ENCODE assay signal across 31 cellular contexts in the genomic region with DNA sequence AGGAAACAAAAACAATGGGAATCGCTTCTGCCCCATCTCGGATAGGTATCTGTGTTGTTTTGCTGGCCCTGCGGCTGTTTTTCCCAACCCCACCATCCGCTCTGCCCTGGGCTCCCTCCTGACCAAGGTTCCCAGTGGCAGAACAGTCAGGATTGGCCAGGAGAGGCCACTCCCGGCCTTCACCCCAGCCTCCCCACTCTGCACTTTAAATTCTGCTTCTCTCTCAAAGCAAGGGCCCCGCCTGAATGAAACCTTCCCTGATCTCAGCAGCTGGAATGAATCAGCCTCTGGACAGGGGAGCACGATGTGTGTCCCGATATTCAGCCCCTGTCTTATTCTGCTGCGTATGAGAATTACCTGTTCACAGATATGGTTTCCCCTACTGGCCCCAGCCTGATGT. TPM values are rescaled to one million over a fixed set of nuclear protein-coding genes. Genes with fewer than 3 reads are reported as not detected.
"Had no signal": no experiment of that assay in that cellular context is flagged by ENCODE, and none has a peak within 500 bp of the region (broad histone marks: within the 10 kb centered on the region; RNA-seq: fewer than 3 reads in every experiment).

No MANE protein-coding gene starts in this region.

- H3K4me1 ChIP-seq: ascending aorta had no signal

- H3K4me3 Mint-ChIP-seq: activated CD4-positive, alpha-beta T cell treated with anti-CD3 and anti-CD28 coated beads for 36 hours; activated CD4-positive, alpha-beta T cell treated with anti-CD3 and anti-CD28 coated beads, Interleukin-2, amount 10 ng/mL, durations not matched to agents 7 days and 5 days; activated CD8-positive, alpha-beta T cell treated with anti-CD3 and anti-CD28 coated beads, Interleukin-2, amount 10 ng/mL, durations not matched to agents 7 days and 5 days; activated naive CD4-positive, alpha-beta T cell treated with anti-CD3 and anti-CD28 coated beads, Interleukin-2, amount 50 U/mL, for 24 hours; activated naive CD8-positive, alpha-beta T cell treated with anti-CD3 and anti-CD28 coated beads, Interleukin-2, amount 10 ng/mL, durations not matched to agents 7 days and 5 days; activated T-cell treated with anti-CD3 and anti-CD28 coated beads, Interleukin-2, amount 50 U/mL, for 24 hours had no signal

- H3K27ac ChIP-seq: ascending aorta, cardiac muscle cell, WERI-Rb-1 had no signal

- DNase-seq: activated CD4-positive, alpha-beta T cell treated with anti-CD3 and anti-CD28 coated beads for 36 hours; activated CD4-positive, alpha-beta T cell treated with anti-CD3 and anti-CD28 coated beads, Interleukin-2, amount 10 ng/mL, durations not matched to agents 7 days and 5 days; activated CD4-positive, alpha-beta T cell treated with anti-CD3 and anti-CD28 coated beads, Interleukin-2, amount 50 U/mL, for 48 hours; activated CD8-positive, alpha-beta T cell treated with anti-CD3 and anti-CD28 coated beads, Interleukin-2, amount 10 ng/mL, durations not matched to agents 7 days and 5 days; activated gamma-delta T cell; activated naive CD4-positive, alpha-beta T cell treated with Interleukin-2 at 50 U/mL for 16 hours; activated naive CD8-positive, alpha-beta T cell treated with anti-CD3 and anti-CD28 coated beads, Interleukin-2, amount 10 ng/mL, durations not matched to agents 7 days and 5 days; activated T-cell treated with anti-CD3 and anti-CD28 coated beads, Interleukin-2, amount 50 U/mL, for 24 hours; amygdala; KG1; MM.1S; MV-4-11; NCI-H1092; NCI-H1436 treated with DMSO at 0.1 percent for 48 hours; NCI-H1694 treated with DMSO at 0.1 percent for 48 hours; NCI-H2029; NCI-H510A; NCI-H526; NCI-H748 treated with DMSO at 0.1 percent for 48 hours; NK-92 treated with Interleukin-12 subunit alpha and Interleukin-12 subunit beta, amount 100 ng/mL, for 24 hours; Right ventricle myocardium superior; SW 1271; T-helper 1 cell; T-helper 2 cell; T-helper 9 cell; WERI-Rb-1 had no signal

- H3K27me3 ChIP-seq: ascending aorta, cardiac muscle cell had no signal

- ATAC-seq: activated CD4-positive, alpha-beta T cell treated with anti-CD3 and anti-CD28 coated beads for 36 hours; activated CD4-positive, CD25-positive, alpha-beta regulatory T cell treated with anti-CD3 and anti-CD28 coated beads, Interleukin-2, amount 50 U/mL, for 24 hours; activated CD8-positive, alpha-beta T cell treated with anti-CD3 and anti-CD28 coated beads, Interleukin-2, amount 10 ng/mL, durations not matched to agents 7 days and 5 days had no signal

- H3K9me3 Mint-ChIP-seq: activated CD4-positive, alpha-beta T cell treated with anti-CD3 and anti-CD28 coated beads, Interleukin-2, amount 10 ng/mL, durations not matched to agents 7 days and 5 days; activated naive CD4-positive, alpha-beta T cell treated with anti-CD3 and anti-CD28 coated beads, Interleukin-2, amount 50 U/mL, for 24 hours; activated naive CD8-positive, alpha-beta T cell treated with anti-CD3 and anti-CD28 coated beads, Interleukin-2, amount 10 ng/mL, durations not matched to agents 7 days and 5 days; activated T-cell treated with anti-CD3 and anti-CD28 coated beads, Interleukin-2, amount 50 U/mL, for 24 hours; activated T-helper 2 cell treated with anti-CD3 and anti-CD28 coated beads, Interferon-gamma antibody, Interleukin-2, Interleukin-4, amounts not matched to agents 10 μg/mL and 5 μg/mL and 100 μg/mL, durations not matched to agents 14 hours and 24 hours and 36 hours had no signal

- H3K4me3 ChIP-seq: ascending aorta, cardiac muscle cell had no signal

- H3K36me3 ChIP-seq: ascending aorta, cardiac muscle cell, WERI-Rb-1 had no signal

- H3K27ac Mint-ChIP-seq: activated CD4-positive, alpha-beta T cell treated with anti-CD3 and anti-CD28 coated beads for 36 hours; activated CD4-positive, alpha-beta T cell treated with anti-CD3 and anti-CD28 coated beads, Interleukin-2, amount 10 ng/mL, durations not matched to agents 7 days and 5 days; activated CD8-positive, alpha-beta T cell treated with anti-CD3 and anti-CD28 coated beads, Interleukin-2, amount 10 ng/mL, durations not matched to agents 7 days and 5 days; activated naive CD4-positive, alpha-beta T cell treated with anti-CD3 and anti-CD28 coated beads, Interleukin-2, amount 50 U/mL, for 24 hours; activated naive CD8-positive, alpha-beta T cell treated with anti-CD3 and anti-CD28 coated beads, Interleukin-2, amount 10 ng/mL, durations not matched to agents 7 days and 5 days; activated T-cell treated with anti-CD3 and anti-CD28 coated beads, Interleukin-2, amount 50 U/mL, for 24 hours; activated T-helper 2 cell treated with anti-CD3 and anti-CD28 coated beads, Interferon-gamma antibody, Interleukin-2, Interleukin-4, amounts not matched to agents 10 μg/mL and 5 μg/mL and 100 μg/mL, durations not matched to agents 14 hours and 24 hours and 36 hours had no signal

- H3K36me3 Mint-ChIP-seq: activated naive CD4-positive, alpha-beta T cell treated with anti-CD3 and anti-CD28 coated beads, Interleukin-2, amount 50 U/mL, for 24 hours; activated naive CD8-positive, alpha-beta T cell treated with anti-CD3 and anti-CD28 coated beads, Interleukin-2, amount 10 ng/mL, durations not matched to agents 7 days and 5 days had no signal

- H3K4me1 Mint-ChIP-seq: activated CD4-positive, alpha-beta T cell treated with anti-CD3 and anti-CD28 coated beads for 36 hours; activated CD4-positive, alpha-beta T cell treated with anti-CD3 and anti-CD28 coated beads, Interleukin-2, amount 10 ng/mL, durations not matched to agents 7 days and 5 days; activated naive CD4-positive, alpha-beta T cell treated with anti-CD3 and anti-CD28 coated beads, Interleukin-2, amount 50 U/mL, for 24 hours had no signal

- H3K9me3 ChIP-seq: ascending aorta had no signal

RNA-seq across cellular contexts. Expression of a gene that starts 41.6 kb away (rescaled TPM):
- total RNA-seq: activated CD4-positive, alpha-beta T cell treated with anti-CD3 and anti-CD28 coated beads for 36 hours; activated CD4-positive, alpha-beta T cell treated with anti-CD3 and anti-CD28 coated beads, Interleukin-2, amount 10 ng/mL, durations not matched to agents 7 days and 5 days; activated CD8-positive, alpha-beta T cell treated with anti-CD3 and anti-CD28 coated beads, Interleukin-2, amount 10 ng/mL, durations not matched to agents 7 days and 5 days; activated naive CD8-positive, alpha-beta T cell treated with anti-CD3 and anti-CD28 coated beads, Interleukin-2, amount 10 ng/mL, durations not matched to agents 7 days and 5 days; activated T-helper 2 cell treated with anti-CD3 and anti-CD28 coated beads, Interferon-gamma antibody, Interleukin-2, Interleukin-4, amounts not matched to agents 10 μg/mL and 5 μg/mL and 100 μg/mL, durations not matched to agents 14 hours and 24 hours and 36 hours had no signal
